ENCODE assay signal across 25 cellular contexts in the genomic region with DNA sequence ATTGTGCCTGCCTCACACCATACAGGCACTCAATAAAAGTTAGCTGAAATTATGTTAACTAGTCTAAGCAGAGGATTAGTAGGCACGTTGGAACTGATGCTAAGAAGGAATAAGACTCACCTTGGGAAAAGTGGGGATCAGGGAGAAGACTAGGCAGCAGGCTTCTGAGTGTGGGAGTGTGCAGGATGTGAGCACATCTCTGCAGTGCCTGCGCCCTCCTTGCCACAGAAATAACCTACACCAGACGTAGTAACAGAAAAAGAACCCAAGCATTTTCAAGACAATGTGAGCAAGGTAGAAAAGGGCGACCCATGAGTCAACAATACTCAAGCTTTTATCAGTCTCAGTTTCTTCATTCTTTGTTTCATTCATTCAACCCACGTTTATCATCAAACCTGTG.
A peak's percentile ranks its signal among the peaks of the same experiment; 100 is the strongest.
DNase-seq lines count a peak whose midpoint lies in the region; ATAC-seq and TF ChIP-seq lines count a peak whose summit lies in the region.
"Had no signal": no experiment of that assay in that cellular context is flagged by ENCODE, and none has a peak within 500 bp of the region (broad histone marks: within the 10 kb centered on the region; RNA-seq: fewer than 3 reads in every experiment).

No MANE protein-coding gene starts in this region.

- intact Hi-C loops in ascending aorta (cut with DNase I) (no loop called here), tibial artery (cut with DNase I; ENCODE audit: low total_unique reads) (loop anchor here (10.0 kb wide), 1 partner anchor 112 kb away; the partner anchor contains the start of gene CACNA1C)

- 71 to 83% methylated on average over 1 to 4 of the region's 5 CpGs for WGBS in endodermal cell (ENCODE audit: insufficient coverage in 1 of 2, insufficient read length in 1 of 2), 2 experiments

- no peaks in the 10 kb centered on the region for H3K36me3 Mint-ChIP-seq in endodermal cell (ENCODE audit: low read depth)
- H3K36me3 Mint-ChIP-seq in mesothelial cell of epicardium: peaks cover 17% of the 10 kb centered on the region
- H3K36me3 Mint-ChIP-seq: CD14-positive monocyte; CD4-positive, CD25-positive, alpha-beta regulatory T cell had no signal

- ATAC-seq in HG03432 (IDR thresholded peaks at IDR 0.05; ENCODE audit: unreplicated experiment): no peak
- ATAC-seq: GM12878 had no signal

- H3K27me3 ChIP-seq in ascending aorta (no peaks in the 10 kb centered on the region), endodermal cell (ENCODE audit: control insufficient read depth, insufficient read depth, low read length, poor library complexity, severe bottlenecking) (no peaks in the 10 kb centered on the region), tibial artery (no peaks in the 10 kb centered on the region)
- H3K27me3 ChIP-seq: BE2C, BLaER1 had no signal

- H3K36me3 ChIP-seq in ascending aorta (no peaks in the 10 kb centered on the region), endodermal cell (ENCODE audit: control insufficient read depth, insufficient read depth, low read length) (no peaks in the 10 kb centered on the region), tibial artery (peaks cover 0 to 13% (median 0%) of the 10 kb centered on the region in 3 donors)
- H3K36me3 ChIP-seq: BE2C, BLaER1 had no signal

- H3K9ac ChIP-seq in endodermal cell (ENCODE audit: extremely low read depth, low read length, poor library complexity, severe bottlenecking): no peak overlapping the region
- H3K9ac ChIP-seq: BLaER1 had no signal

- H3K4me3 Mint-ChIP-seq in endodermal cell (no peak overlapping the region), mesothelial cell of epicardium (no peak overlapping the region)
- H3K4me3 Mint-ChIP-seq: CD14-positive monocyte; CD4-positive, alpha-beta memory T cell; CD4-positive, CD25-positive, alpha-beta regulatory T cell; CD8-positive, alpha-beta memory T cell had no signal

- H3K4me3 ChIP-seq in ascending aorta (no peak overlapping the region), endodermal cell (ENCODE audit: low read length) (peak overlapping the region; percentile 60), tibial artery (no peak overlapping the region)
- H3K4me3 ChIP-seq: BLaER1, GM12878 had no signal

- H3K9me3 ChIP-seq in ascending aorta (peaks cover 0 to 8% of the 10 kb centered on the region in 2 donors), endodermal cell (ENCODE audit: control insufficient read depth, low read length) (peaks cover 19% of the 10 kb centered on the region), tibial artery (peaks cover 0 to 16% (median 0%) of the 10 kb centered on the region in 3 donors)
- H3K9me3 ChIP-seq: BE2C had no signal

- H3K27me3 Mint-ChIP-seq in endodermal cell (ENCODE audit: insufficient read depth): no peaks in the 10 kb centered on the region
- no peaks in the 10 kb centered on the region for H3K27me3 Mint-ChIP-seq in mesothelial cell of epicardium (ENCODE audit: low read depth)

- H3K4me1 Mint-ChIP-seq in endodermal cell (peaks cover 34% of the 10 kb centered on the region), mesothelial cell of epicardium (peaks cover 26% of the 10 kb centered on the region)
- H3K4me1 Mint-ChIP-seq: CD14-positive monocyte; CD4-positive, alpha-beta memory T cell; CD4-positive, CD25-positive, alpha-beta regulatory T cell; CD8-positive, alpha-beta memory T cell had no signal

- TF ChIP-seq CTCF in ascending aorta (IDR thresholded peaks at IDR 0.05): no peak
- no peak for TF ChIP-seq CTCF in endodermal cell (conservative IDR thresholded peaks at IDR 0.05)
- no peak for TF ChIP-seq CTCF in tibial artery (IDR thresholded peaks at IDR 0.05)
- TF ChIP-seq CTCF in mesothelial cell of epicardium (IDR thresholded peaks at IDR 0.05; ENCODE audit: unreplicated experiment): no peak

- H3K9me3 Mint-ChIP-seq in endodermal cell: peaks cover 17% of the 10 kb centered on the region
- H3K9me3 Mint-ChIP-seq in mesothelial cell of epicardium: peaks cover 21% of the 10 kb centered on the region

- H3K4me1 ChIP-seq in ascending aorta: peaks cover 21 to 54% of the 10 kb centered on the region in 2 donors
- H3K4me1 ChIP-seq in endodermal cell (ENCODE audit: control insufficient read depth, insufficient read depth, low read length): peaks cover 16% of the 10 kb centered on the region
- H3K4me1 ChIP-seq in tibial artery: peaks cover 7 to 78% (median 55%) of the 10 kb centered on the region in 4 donors
- H3K4me1 ChIP-seq: BE2C, BLaER1 had no signal

- H3K27ac ChIP-seq in ascending aorta: peak overlapping the region; percentile 88 to 92
- no peak overlapping the region for H3K27ac ChIP-seq in endodermal cell (ENCODE audit: low read depth, low read length)
- peak overlapping the region; percentile 84 to 85 for H3K27ac ChIP-seq in tibial artery
- H3K27ac ChIP-seq: BLaER1 had no signal

- DNase-seq in ascending aorta (ENCODE audit: low spot score in 2 of 2) (no peak), endodermal cell (no peak), putamen (ENCODE audit: low spot score) (peak; percentile 63), tibial artery (no peak), mesothelial cell of epicardium (ENCODE audit: low spot score in 2 of 2, unreplicated experiment in 2 of 2) (no peak)
- DNase-seq in activated CD8-positive, alpha-beta memory T cell treated with anti-CD3 and anti-CD28 coated beads, Interleukin-2, amount 50 U/mL, for 4 hours: no peak
- DNase-seq: 8988T; ACHN; BE2C; C1 segment of cervical spinal cord; CD4-positive, alpha-beta memory T cell; CD4-positive, CD25-positive, alpha-beta regulatory T cell; CD8-positive, alpha-beta memory T cell; COR-L47; DMS 273 treated with DMSO at 0.1 percent for 48 hours; DMS153; DMS53; DMS79; DND-41; EL; GDM1 had no signal

- no peak overlapping the region for H3K27ac Mint-ChIP-seq in endodermal cell
- no peak overlapping the region for H3K27ac Mint-ChIP-seq in mesothelial cell of epicardium
- H3K27ac Mint-ChIP-seq: CD4-positive, alpha-beta memory T cell; CD4-positive, CD25-positive, alpha-beta regulatory T cell; CD8-positive, alpha-beta memory T cell had no signal
